Comparison of ENCODE assay signal across 12 cellular contexts in genomic region chr14:89359477-89360222, GRCh38. TPM values are rescaled to one million over a fixed set of nuclear protein-coding genes. Genes with fewer than 3 reads are reported as not detected.
A peak's percentile ranks its signal among the peaks of the same experiment; 100 is the strongest.
DNase-seq lines count a peak whose midpoint lies in the region; ATAC-seq, FAIRE-seq and TF ChIP-seq lines count a peak whose summit lies in the region.
"Had no signal": no experiment of that assay in that cellular context is flagged by ENCODE, and none has a peak within 500 bp of the region (broad histone marks: within the 10 kb centered on the region; RNA-seq: fewer than 3 reads in every experiment).

No MANE protein-coding gene starts in this region.

- H3K4me1 ChIP-seq in BLaER1 (peaks cover 44% of the 10 kb centered on the region), H1 (replicated peaks in 1 of 4; ENCODE audit: control insufficient read depth in 3 of 4, insufficient read depth in 4 of 4, low read length in 3 of 4) (no peaks in the 10 kb centered on the region; a peak in 1 of 7 replicates), osteoblast (ENCODE audit: insufficient read depth, low read length) (no peaks in the 10 kb centered on the region)
- H3K4me1 ChIP-seq: neural progenitor cell had no signal

- H4K20me1 ChIP-seq in BLaER1 (peaks cover 4% of the 10 kb centered on the region; the same call in 1 of the 2 replicates), H1 (replicated peaks in 1 of 2; ENCODE audit: control insufficient read depth in 1 of 2, insufficient read depth in 2 of 2, low read length in 2 of 2) (peaks cover 3 to 4% of the 10 kb centered on the region in 2 experiments), osteoblast (ENCODE audit: insufficient read depth, low read length) (peaks cover 10% of the 10 kb centered on the region)

- H3K79me2 ChIP-seq in H1 (ENCODE audit: control insufficient read depth in 1 of 2, insufficient read depth in 2 of 2, low read length in 2 of 2), result peaks cover 16 to 60% of the 10 kb centered on the region in 2 experiments
- peaks cover 10% of the 10 kb centered on the region for H3K79me2 ChIP-seq in osteoblast (ENCODE audit: insufficient read depth, low read length)

- no peak overlapping the region for H3K56ac ChIP-seq in H1 (replicated peaks; ENCODE audit: insufficient read length, low read depth, low read length)

- TF ChIP-seq CTCF in H1 (IDR thresholded peaks at IDR 0.05; ENCODE audit: control extremely low read depth in 1 of 3, insufficient read depth in 1 of 3, low read depth in 1 of 3, low read length in 3 of 3) (no peak), osteoblast (IDR thresholded peaks at IDR 0.05; ENCODE audit: extremely low read depth, low read depth, low read length) (no peak)

- H3K27ac ChIP-seq in BLaER1 (peak overlapping the region; percentile 61; the same call in 1 of the 2 replicates), H1 (ENCODE audit: low read depth, low read length) (no peak overlapping the region), osteoblast (ENCODE audit: low read depth, low read length) (no peak overlapping the region)
- H3K27ac ChIP-seq: KMS-11, neural progenitor cell had no signal

- H3K4ac ChIP-seq in H1 (replicated peaks; ENCODE audit: insufficient read length, low read depth, low read length), result no peak overlapping the region

- peak overlapping the region in 3 of 4 donors; percentile 70 to 75 (median 71) for H3K4me3 Mint-ChIP-seq in IgD-negative memory B cell
- H3K4me3 Mint-ChIP-seq: neural progenitor cell had no signal

- no peak overlapping the region for H2BK120ac ChIP-seq in H1 (replicated peaks; ENCODE audit: low read depth, low read length)

- peak overlapping the region; percentile 53 to 89 (median 85) for H3K27ac Mint-ChIP-seq in IgD-negative memory B cell
- H3K27ac Mint-ChIP-seq: neural progenitor cell had no signal

- no peak overlapping the region for H2BK20ac ChIP-seq in H1 (ENCODE audit: low read length)

- H3K36me3 ChIP-seq in BLaER1 (peaks cover 36% of the 10 kb centered on the region; the same call in 1 of the 2 replicates), H1 (ENCODE audit: control insufficient read depth in 2 of 4, insufficient read depth in 4 of 4, low read length in 3 of 4) (peaks cover 0 to 10% (median 2%) of the 10 kb centered on the region in 4 experiments; a peak in 3 of 8 replicates), osteoblast (ENCODE audit: insufficient read depth, low read length) (no peaks in the 10 kb centered on the region)
- H3K36me3 ChIP-seq: neural progenitor cell had no signal

- no peak overlapping the region for H4K8ac ChIP-seq in H1 (ENCODE audit: extremely low read depth, insufficient read depth, low read length)

- no peak overlapping the region for H2BK15ac ChIP-seq in H1 (ENCODE audit: low read length)

- DNase-seq in H1 (ENCODE audit: low read depth in 1 of 2, low spot score in 2 of 2) (peak in 1 of 2 experiments; percentile 45), osteoblast (ENCODE audit: insufficient read length, low spot score, missing footprints) (peak; percentile 64), HuH-7.5 (ENCODE audit: low spot score) (no peak), GM19240 (ENCODE audit: insufficient read length, low spot score) (no peak)
- DNase-seq: COR-L47, NCI-H510A treated with DMSO at 0.1 percent for 48 hours had no signal

- TF ChIP-seq POLR2A in H1 (IDR thresholded peaks at IDR 0.05; ENCODE audit: control extremely low read depth in 1 of 2, low read depth in 2 of 2, low read length in 2 of 2), result no peak

- no peak overlapping the region for H2AK5ac ChIP-seq in H1 (ENCODE audit: low read depth, low read length)

- no peaks in the 10 kb centered on the region for H3K36me3 Mint-ChIP-seq in IgD-negative memory B cell

- FAIRE-seq in H1 (lab: Jason Lieb, UNC), result no peak

- peaks cover 15% of the 10 kb centered on the region for H3K79me1 ChIP-seq in H1 (ENCODE audit: low read depth, low read length)

- H3K23ac ChIP-seq in H1 (ENCODE audit: insufficient read length), result no peak overlapping the region

- no peak for TF ChIP-seq RAD21 in H1 (IDR thresholded peaks at IDR 0.05 in 1 of 2, conservative IDR thresholded peaks at IDR 0.05 in 1 of 2; ENCODE audit: low read depth in 2 of 2, low read length in 2 of 2)

- 0 out of 2 replicates have a peak overlapping the region, but pooled peaks have one; percentile 18 for H2BK5ac ChIP-seq in H1 (ENCODE audit: low read depth, low read length)

- ATAC-seq in GM21619 (IDR thresholded peaks at IDR 0.05; ENCODE audit: unreplicated experiment) (no peak), HG03521 (IDR thresholded peaks at IDR 0.05; ENCODE audit: unreplicated experiment) (no peak)

- CTCF ChIA-PET in H1 (lab: Charles Lee; ENCODE audit: partially characterized antibody), result interaction anchor here (1.2 to 1.7 kb wide), 3 partner anchors 8 to 23 kb away, joined by 3 to 5 read pairs (median 4); no protein-coding TSS in a partner anchor

- H4K5ac ChIP-seq in H1 (ENCODE audit: insufficient read length, low read depth, low read length), result no peak overlapping the region

- no peaks in the 10 kb centered on the region for H3K9me3 ChIP-seq in BLaER1
- H3K9me3 ChIP-seq in H1 (ENCODE audit: insufficient read depth in 2 of 2, low read depth in 1 of 2, low read length in 1 of 2), result no peaks in the 10 kb centered on the region
- H3K9me3 ChIP-seq in osteoblast (ENCODE audit: low read depth, low read length), result no peaks in the 10 kb centered on the region

- no peak overlapping the region for H3K14ac ChIP-seq in H1 (ENCODE audit: insufficient read length)

- peaks cover 28 to 40% (median 38%) of the 10 kb centered on the region in 3 donors for H3K4me1 Mint-ChIP-seq in IgD-negative memory B cell

- H3K18ac ChIP-seq in H1 (ENCODE audit: extremely low read depth, low read length), result no peak overlapping the region

- H3K27me3 Mint-ChIP-seq in IgD-negative memory B cell, result no peaks in the 10 kb centered on the region

- H3K4me2 ChIP-seq in BLaER1 (peak overlapping the region; percentile 47), H1 (ENCODE audit: insufficient read depth in 1 of 2, low read depth in 2 of 2, low read length in 2 of 2) (no peak overlapping the region), osteoblast (ENCODE audit: insufficient read depth, low read length) (no peak overlapping the region)
- H3K4me2 ChIP-seq: KMS-11, neural progenitor cell had no signal

- no peak overlapping the region for H3K4me3 ChIP-seq in BLaER1
- H3K4me3 ChIP-seq in H1 (ENCODE audit: extremely low read depth in 1 of 4, insufficient read depth in 2 of 4, low read depth in 3 of 4, low read length in 4 of 4), result no peak overlapping the region
- no peak overlapping the region for H3K4me3 ChIP-seq in osteoblast (ENCODE audit: insufficient read depth, low read length)
- H3K4me3 ChIP-seq: neural progenitor cell had no signal

- no peaks in the 10 kb centered on the region for H3K9me3 Mint-ChIP-seq in IgD-negative memory B cell

- TF ChIP-seq EP300 in H1 (IDR thresholded peaks at IDR 0.05; ENCODE audit: borderline replicate concordance in 1 of 2, low read depth in 2 of 2, low read length in 2 of 2), result no peak

- H2BK12ac ChIP-seq in H1 (ENCODE audit: low read depth, low read length), result no peak overlapping the region

- POLR2A ChIA-PET in H1 (lab: Charles Lee; ENCODE audit: partially characterized antibody), result interaction anchor here (0.9 to 2.2 kb wide), 3 partner anchors 9 to 48 kb away, joined by 3 to 8 read pairs (median 3); no protein-coding TSS in a partner anchor

- WGBS in H1 (ENCODE audit: extremely low coverage in 1 of 2, insufficient coverage in 1 of 2, insufficient read length in 1 of 2, insufficient replicate concordance in 2 of 2, low coverage in 1 of 2, low lambda C conversion rate in 2 of 2, missing lambda C conversion rate in 1 of 2), 2 experiments, result 84% methylated on average over 13 of the region's 13 CpGs; no CpG with 5 or more reads in 1 of the 2 experiments

- H3K27me3 ChIP-seq in BLaER1, result no peaks in the 10 kb centered on the region
- no peaks in the 10 kb centered on the region for H3K27me3 ChIP-seq in H1 (replicated peaks in 1 of 4; ENCODE audit: control insufficient read depth in 3 of 4, extremely low read depth in 1 of 4, insufficient read depth in 3 of 4, low read length in 3 of 4)
- no peaks in the 10 kb centered on the region for H3K27me3 ChIP-seq in osteoblast (ENCODE audit: insufficient read depth, low read length)
- H3K27me3 ChIP-seq: neural progenitor cell had no signal

- H2AFZ ChIP-seq in H1 (ENCODE audit: low read length) (no peak overlapping the region), osteoblast (ENCODE audit: low read length) (no peak overlapping the region)
- H2AFZ ChIP-seq: neural progenitor cell had no signal

- H4K91ac ChIP-seq in H1 (replicated peaks; ENCODE audit: insufficient read length, low read length), result no peak overlapping the region

- no peak overlapping the region for H3K9ac ChIP-seq in BLaER1
- no peak overlapping the region for H3K9ac ChIP-seq in H1 (replicated peaks in 1 of 4; ENCODE audit: extremely low read depth in 1 of 4, low read depth in 3 of 4, low read length in 3 of 4)
- H3K9ac ChIP-seq: KMS-11, neural progenitor cell had no signal

- H3K23me2 ChIP-seq in H1 (ENCODE audit: low read depth, low read length), result peaks cover 2% of the 10 kb centered on the region; the same call in 1 of the 2 replicates

TF ChIP-seq in H1, 55 proteins besides CTCF, POLR2A, EP300 and RAD21 (continues in another document):
- TF ChIP-seq EZH2 (IDR thresholded peaks at IDR 0.05; ENCODE audit: low read depth, low read length, severe bottlenecking), result no peak
- TF ChIP-seq HDAC2 (IDR thresholded peaks at IDR 0.05; ENCODE audit: borderline replicate concordance in 1 of 2, low read depth in 2 of 2, low read length in 2 of 2), result no peak
- no peak for TF ChIP-seq BCL11A (IDR thresholded peaks at IDR 0.05; ENCODE audit: low read depth in 2 of 2, low read length in 2 of 2)
- TF ChIP-seq SRF (IDR thresholded peaks at IDR 0.05; ENCODE audit: low read depth, low read length), result no peak
- no peak for TF ChIP-seq RXRA (IDR thresholded peaks at IDR 0.05; ENCODE audit: insufficient read depth, low read depth, low read length)
- no peak for TF ChIP-seq NRF1 (IDR thresholded peaks at IDR 0.05; ENCODE audit: low read depth, low read length)
- TF ChIP-seq SP2 (IDR thresholded peaks at IDR 0.05; ENCODE audit: low read length), result no peak
- TF ChIP-seq ATF3 (IDR thresholded peaks at IDR 0.05; ENCODE audit: insufficient read depth, low read depth, low read length), result no peak

RNA-seq across cellular contexts. Expression of gene FOXN3, which starts 57.4 kb away (rescaled TPM):
- polyA plus RNA-seq in IgD-negative memory B cell (62.5 TPM), H1 (2011; rRNA removed) (52.6 and 76.3 TPM in 2 replicates)
- 165 and 178 TPM in 2 replicates for total RNA-seq in H1 (2021; fragmentation: NEBNext Ultra II Directional; extraction: Animal tissue kit (Norgen Biotek cat#: 25700))
- polyA plus RNA-seq in H1 (2011; cell fraction: cytosol; rRNA removed), result 50.2 TPM
- 191 TPM for polyA plus RNA-seq in H1 (2011; cell fraction: nucleus; rRNA removed)
- polyA plus RNA-seq in H1 (2012, experiment 1 of 2), result 51.0 to 70.0 TPM (median 65.0 TPM) in 4 replicates
- polyA plus RNA-seq in H1 (2012, experiment 2 of 2), result 16.0 TPM
- polyA plus RNA-seq in H1 (2013, experiment 1 of 2), result 81.3 TPM
- 76.7 TPM for polyA plus RNA-seq in H1 (2013, experiment 2 of 2)
- 259 and 262 TPM in 2 replicates for polyA minus RNA-seq in H1 (2011; rRNA and poly(A)+ RNA removed)
- 110 TPM for polyA minus RNA-seq in H1 (2011; cell fraction: cytosol; rRNA and poly(A)+ RNA removed)
- polyA minus RNA-seq in H1 (2011; cell fraction: nucleus; rRNA and poly(A)+ RNA removed), result 411 TPM
- 44.5 and 49.9 TPM in 2 replicates for total RNA-seq in osteoblast
